Comparison of ENCODE assay signal across 7 cellular contexts in the genomic region with DNA sequence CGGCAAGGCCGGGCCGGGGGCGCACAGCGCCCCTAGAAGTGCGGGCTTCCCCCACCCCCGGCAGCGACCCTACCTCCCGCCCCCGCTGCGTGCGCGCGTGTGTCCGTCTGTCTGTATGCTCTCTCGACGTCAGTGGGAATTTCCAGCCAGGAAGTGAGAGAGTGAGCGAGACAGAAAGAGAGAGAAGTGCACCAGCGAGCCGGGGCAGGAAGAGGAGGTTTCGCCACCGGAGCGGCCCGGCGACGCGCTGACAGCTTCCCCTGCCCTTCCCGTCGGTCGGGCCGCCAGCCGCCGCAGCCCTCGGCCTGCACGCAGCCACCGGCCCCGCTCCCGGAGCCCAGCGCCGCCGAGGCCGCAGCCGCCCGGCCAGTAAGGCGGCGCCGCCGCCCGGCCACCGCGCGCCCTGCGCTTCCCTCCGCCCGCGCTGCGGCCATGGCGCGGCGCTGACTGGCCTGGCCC. TPM values are rescaled to one million over a fixed set of nuclear protein-coding genes. Genes with fewer than 3 reads are reported as not detected.
A peak's percentile ranks its signal among the peaks of the same experiment; 100 is the strongest.
DNase-seq lines count a peak whose midpoint lies in the region; ATAC-seq and TF ChIP-seq lines count a peak whose summit lies in the region.

A gene with protein sequence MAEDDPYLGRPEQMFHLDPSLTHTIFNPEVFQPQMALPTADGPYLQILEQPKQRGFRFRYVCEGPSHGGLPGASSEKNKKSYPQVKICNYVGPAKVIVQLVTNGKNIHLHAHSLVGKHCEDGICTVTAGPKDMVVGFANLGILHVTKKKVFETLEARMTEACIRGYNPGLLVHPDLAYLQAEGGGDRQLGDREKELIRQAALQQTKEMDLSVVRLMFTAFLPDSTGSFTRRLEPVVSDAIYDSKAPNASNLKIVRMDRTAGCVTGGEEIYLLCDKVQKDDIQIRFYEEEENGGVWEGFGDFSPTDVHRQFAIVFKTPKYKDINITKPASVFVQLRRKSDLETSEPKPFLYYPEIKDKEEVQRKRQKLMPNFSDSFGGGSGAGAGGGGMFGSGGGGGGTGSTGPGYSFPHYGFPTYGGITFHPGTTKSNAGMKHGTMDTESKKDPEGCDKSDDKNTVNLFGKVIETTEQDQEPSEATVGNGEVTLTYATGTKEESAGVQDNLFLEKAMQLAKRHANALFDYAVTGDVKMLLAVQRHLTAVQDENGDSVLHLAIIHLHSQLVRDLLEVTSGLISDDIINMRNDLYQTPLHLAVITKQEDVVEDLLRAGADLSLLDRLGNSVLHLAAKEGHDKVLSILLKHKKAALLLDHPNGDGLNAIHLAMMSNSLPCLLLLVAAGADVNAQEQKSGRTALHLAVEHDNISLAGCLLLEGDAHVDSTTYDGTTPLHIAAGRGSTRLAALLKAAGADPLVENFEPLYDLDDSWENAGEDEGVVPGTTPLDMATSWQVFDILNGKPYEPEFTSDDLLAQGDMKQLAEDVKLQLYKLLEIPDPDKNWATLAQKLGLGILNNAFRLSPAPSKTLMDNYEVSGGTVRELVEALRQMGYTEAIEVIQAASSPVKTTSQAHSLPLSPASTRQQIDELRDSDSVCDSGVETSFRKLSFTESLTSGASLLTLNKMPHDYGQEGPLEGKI (plus strand): TSS at position 184 of the 459 bp plus-strand sequence. CDS start 24,160 bp downstream, outside the sequence.

- peak within 1 kb of the TSS; percentile 98 for H3K27ac Mint-ChIP-seq in chondrocyte (ENCODE audit: unreplicated experiment)

- peak within 1 kb of the TSS; percentile 96 for H3K4me3 Mint-ChIP-seq in chondrocyte (ENCODE audit: unreplicated experiment)

- peak; percentile 68 for TF ChIP-seq POLR2A in GM15510 (IDR thresholded peaks at IDR 0.05; ENCODE audit: borderline replicate concordance, extremely low read depth, insufficient read length)

- H3K4me3 ChIP-seq in HFF-Myc (replicated peaks; ENCODE audit: low read depth, low read length), result peak within 1 kb of the TSS; percentile 57

- H3K36me3 Mint-ChIP-seq in chondrocyte (ENCODE audit: low read depth), result no peaks in the 10 kb centered on the region

- peak; percentile 74 for ATAC-seq in left lobe of liver

- peaks cover 39% of the 10 kb centered on the region for H3K4me1 Mint-ChIP-seq in chondrocyte (ENCODE audit: low read depth)

- no peaks in the 10 kb centered on the region for H3K9me3 Mint-ChIP-seq in chondrocyte (ENCODE audit: low read depth)

- no peaks in the 10 kb centered on the region for H3K27me3 Mint-ChIP-seq in chondrocyte (ENCODE audit: low read depth)

- no peak for TF ChIP-seq CTCF in HFF-Myc (IDR thresholded peaks at IDR 0.05; ENCODE audit: low read depth, low read length, missing control alignments)
- TF ChIP-seq CTCF in chondrocyte (IDR thresholded peaks at IDR 0.05), result no peak

- no peak for DNase-seq in HFF-Myc (ENCODE audit: extremely low read depth, low read depth)
- DNase-seq in MV-4-11 (lab: John Stamatoyannopoulos, UW), result peak; percentile 63
- peak; percentile 60 to 72 for DNase-seq in activated CD4-positive, alpha-beta T cell treated with anti-CD3 and anti-CD28 coated beads for 24 hours (ENCODE audit: low read depth in 2 of 2)
- peak; percentile 72 for DNase-seq in chondrocyte (ENCODE audit: low spot score)
- peak; percentile 77 for DNase-seq in left lobe of liver (ENCODE audit: low spot score)
- peak; percentile 64 to 69 for DNase-seq in stimulated activated CD4-positive, alpha-beta T cell treated with anti-CD3 and anti-CD28 coated beads, Interleukin-2, amount 100 ng/mL, for 48 hours

RNA-seq across cellular contexts. Expression of the gene that starts here (rescaled TPM):
- total RNA-seq in chondrocyte (21.6 to 24.4 TPM (median 22.2 TPM) in 3 replicates), left lobe of liver (15.6 TPM)
